In the genomic region with DNA sequence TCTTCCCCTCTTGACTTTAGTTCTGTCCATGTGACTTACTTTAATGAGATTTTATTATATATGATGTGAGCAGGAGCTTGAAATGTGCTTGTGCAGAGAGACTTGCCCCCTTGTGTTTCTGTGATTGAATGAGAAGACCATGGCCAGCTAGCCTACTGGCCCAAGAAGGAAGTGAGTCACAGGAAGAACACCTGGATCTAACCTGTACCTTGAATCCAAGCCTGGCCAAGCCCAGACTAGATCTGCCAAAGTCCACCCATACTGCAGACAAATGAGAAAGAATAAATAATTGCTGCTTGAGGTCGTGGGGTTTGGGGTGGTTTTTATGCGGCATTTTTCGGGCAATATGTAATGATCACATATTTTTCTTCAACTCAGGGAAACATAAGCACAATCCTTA, we compare ENCODE assay signal across 29 cellular contexts.
"Had no signal": no experiment of that assay in that cellular context is flagged by ENCODE, and none has a peak within 500 bp of the region (broad histone marks: within the 10 kb centered on the region; RNA-seq: fewer than 3 reads in every experiment).

No MANE protein-coding gene starts in this region.

- H3K4me3 ChIP-seq: coronary artery, heart right ventricle, lung, mucosa of descending colon, pancreas, stomach, thyroid gland had no signal

- H3K36me3 ChIP-seq: neutrophil, thyroid gland had no signal

- H3K4me1 Mint-ChIP-seq: mesothelial cell of epicardium; stimulated activated effector memory CD8-positive, alpha-beta T cell treated with anti-CD3 and anti-CD28 coated beads, Interleukin-12 subunit alpha, Interleukin-12 subunit beta, amount 100 ng/mL, for 72 hours had no signal

- H3K9me3 ChIP-seq: heart right ventricle, mucosa of descending colon, neutrophil, pancreas, stomach, thyroid gland had no signal

- H3K36me3 Mint-ChIP-seq: mesothelial cell of epicardium; naive B cell; stimulated activated effector memory CD8-positive, alpha-beta T cell treated with anti-CD3 and anti-CD28 coated beads, Interleukin-12 subunit alpha, Interleukin-12 subunit beta, amount 100 ng/mL, for 72 hours had no signal

- DNase-seq: dermis blood vessel endothelial cell; effector memory CD4-positive, alpha-beta T cell; foreskin melanocyte; glutamatergic neuron; heart right ventricle; hippocampal formation; immature natural killer cell; islet precursor cell; mesenchymal stem cell; mucosa of descending colon; naive B cell; pancreas; stimulated activated CD4-positive, alpha-beta T cell treated with anti-CD3 and anti-CD28 coated beads, Interleukin-2, amount 100 ng/mL, for 24 hours; stimulated activated CD4-positive, alpha-beta T cell treated with anti-CD3 and anti-CD28 coated beads, Interleukin-4, amount 100 ng/mL, for 24 hours; stimulated activated naive CD4-positive, alpha-beta T cell treated with Interleukin-2 at 50 U/mL for 16 hours; stomach; thyroid gland; trophoblast cell had no signal

- H3K4me3 Mint-ChIP-seq: immature natural killer cell; mesothelial cell of epicardium; naive B cell; natural killer cell treated with Interleukin-12 subunit alpha and Interleukin-12 subunit beta and Interleukin-15 and Interleukin-18, amount 100 ng/mL, for 72 hours; neural crest cell; stimulated activated effector memory CD8-positive, alpha-beta T cell treated with anti-CD3 and anti-CD28 coated beads, Interleukin-12 subunit alpha, Interleukin-12 subunit beta, amount 100 ng/mL, for 72 hours had no signal

- H3K27me3 Mint-ChIP-seq: naive B cell; natural killer cell treated with Interleukin-12 subunit alpha and Interleukin-12 subunit beta and Interleukin-15 and Interleukin-18, amount 100 ng/mL, for 72 hours; progenitor cell of endocrine pancreas had no signal

- H3K4me1 ChIP-seq: heart right ventricle, pancreas, stomach, thyroid gland had no signal

- H3K27ac ChIP-seq: coronary artery, epithelial cell of prostate, heart right ventricle, neutrophil, pancreas, stomach, thyroid gland had no signal

- H3K9me3 Mint-ChIP-seq: immature natural killer cell; mesothelial cell of epicardium; naive B cell; natural killer cell treated with Interleukin-12 subunit alpha and Interleukin-12 subunit beta and Interleukin-15 and Interleukin-18, amount 100 ng/mL, for 72 hours; neural crest cell; stimulated activated effector memory CD8-positive, alpha-beta T cell treated with anti-CD3 and anti-CD28 coated beads, Interleukin-12 subunit alpha, Interleukin-12 subunit beta, amount 100 ng/mL, for 72 hours had no signal

- H3K27me3 ChIP-seq: heart right ventricle, neutrophil, pancreas, stomach, thyroid gland had no signal

- H3K27ac Mint-ChIP-seq: immature natural killer cell; mesothelial cell of epicardium; naive B cell; natural killer cell treated with Interleukin-12 subunit alpha and Interleukin-12 subunit beta and Interleukin-15 and Interleukin-18, amount 100 ng/mL, for 72 hours; progenitor cell of endocrine pancreas; stimulated activated effector memory CD8-positive, alpha-beta T cell treated with anti-CD3 and anti-CD28 coated beads, Interleukin-12 subunit alpha, Interleukin-12 subunit beta, amount 100 ng/mL, for 72 hours had no signal

- ATAC-seq: esophagus mucosa; heart right ventricle; left lobe of liver; mucosa of descending colon; natural killer cell treated with Interleukin-12 subunit alpha and Interleukin-12 subunit beta and Interleukin-15 and Interleukin-18, amount 100 ng/mL, for 72 hours; pancreas; stimulated activated effector memory CD8-positive, alpha-beta T cell treated with anti-CD3 and anti-CD28 coated beads, Interleukin-12 subunit alpha, Interleukin-12 subunit beta, amount 100 ng/mL, for 72 hours had no signal
